ENCODE assay signal across 15 cellular contexts in the genomic region with DNA sequence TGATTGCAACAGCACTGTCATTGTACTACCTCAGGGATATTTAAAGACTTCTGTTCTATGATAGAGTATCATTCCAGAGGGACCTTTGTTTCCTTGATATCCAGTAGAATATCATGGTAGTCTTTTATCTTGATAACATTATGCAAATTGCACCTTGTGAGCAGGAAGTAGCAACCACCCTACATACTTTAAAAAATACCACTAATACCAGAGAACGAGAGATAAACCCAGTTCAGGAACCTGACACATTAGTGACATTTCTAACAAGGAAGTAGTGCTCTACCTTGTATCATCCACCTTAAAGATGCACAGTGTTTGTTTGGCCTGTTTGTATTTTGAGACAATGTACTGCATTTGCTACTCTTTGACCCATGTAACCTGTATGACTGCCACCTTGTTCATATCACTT.
"Had no signal": no experiment of that assay in that cellular context is flagged by ENCODE, and none has a peak within 500 bp of the region (broad histone marks: within the 10 kb centered on the region; RNA-seq: fewer than 3 reads in every experiment).

No MANE protein-coding gene starts in this region.

- H3K36me3 ChIP-seq: breast epithelium, esophagus squamous epithelium, prostate gland, SJCRH30, stomach had no signal

- H3K4me3 ChIP-seq: breast epithelium, esophagus squamous epithelium, prostate gland, SJCRH30, skin epidermis, stomach, testis had no signal

- H3K9me3 ChIP-seq: breast epithelium, esophagus squamous epithelium, prostate gland, stomach, testis had no signal

- H3K27me3 ChIP-seq: breast epithelium, esophagus squamous epithelium, SJCRH30, stomach, testis had no signal

- ATAC-seq: right cardiac atrium had no signal

- DNase-seq: activated CD4-positive, alpha-beta T cell treated with anti-CD3 and anti-CD28 coated beads, Interleukin-2, amount 50 U/mL, for 48 hours; activated CD4-positive, CD25-positive, alpha-beta regulatory T cell treated with anti-CD3 and anti-CD28 coated beads, Interleukin-2, amount 50 U/mL, for 72 hours; activated T-cell treated with anti-CD3 and anti-CD28 coated beads, Interleukin-2, amount 50 U/mL, for 48 hours; anterior cingulate cortex; esophagus squamous epithelium; kidney glomerular epithelial cell; right cardiac atrium; SJCRH30; stimulated activated CD4-positive, alpha-beta T cell treated with anti-CD3 and anti-CD28 coated beads, Interleukin-4, amount 100 ng/mL, for 24 hours; stomach; T-helper 9 cell; testis had no signal

- H3K27ac ChIP-seq: breast epithelium, esophagus squamous epithelium, prostate gland, SJCRH30, skin epidermis, testis had no signal

- H3K4me1 ChIP-seq: prostate gland, SJCRH30, testis had no signal
